Comparison of ENCODE assay signal across 1 cellular context in genomic region chr15:90387534-90388461, GRCh38.
TF ChIP-seq lines count a peak whose summit lies in the region.

Gene IQGAP1, plus strand, starts transcription at chr15:90388242. Its CDS starts 100 bp downstream, at chr15:90388342.

TF ChIP-seq in HEK293, 187 proteins besides CTCF, POLR2A, EP300 and RAD21 (continued from another document):
- no peak for TF ChIP-seq PRDM4 (tag by site-specific recombination; IDR thresholded peaks at IDR 0.05)
- TF ChIP-seq OVOL3 (tag by site-specific recombination; IDR thresholded peaks at IDR 0.05) = no peak
- no peak for TF ChIP-seq ZNF530 (tag by site-specific recombination; IDR thresholded peaks at IDR 0.05; ENCODE audit: low read depth)
- no peak for TF ChIP-seq ZNF354C (tag by site-specific recombination; IDR thresholded peaks at IDR 0.05; ENCODE audit: borderline replicate concordance, low read depth)
- TF ChIP-seq KLF8 (tag by site-specific recombination; IDR thresholded peaks at IDR 0.05) = peak; percentile 83; the same call in 1 of the 2 replicates
- no peak for TF ChIP-seq ZNF274 (IDR thresholded peaks at IDR 0.05; ENCODE audit: low read length)
- no peak for TF ChIP-seq ZNF274 (tag by site-specific recombination; IDR thresholded peaks at IDR 0.05; ENCODE audit: borderline replicate concordance)
- TF ChIP-seq HIC1 (tag by site-specific recombination; IDR thresholded peaks at IDR 0.05) = 0 out of 2 replicates have a peak, but pooled peaks have one; percentile 45
- no peak for TF ChIP-seq SCRT2 (tag by site-specific recombination; IDR thresholded peaks at IDR 0.05)
- TF ChIP-seq ZNF112 (tag by site-specific recombination; IDR thresholded peaks at IDR 0.05) = no peak
- TF ChIP-seq GLI2 (tag by site-specific recombination; IDR thresholded peaks at IDR 0.05; ENCODE audit: borderline replicate concordance, low read depth) = no peak
- no peak for TF ChIP-seq KLF17 (tag by site-specific recombination; IDR thresholded peaks at IDR 0.05)
- no peak for TF ChIP-seq ZSCAN4 (tag by site-specific recombination; IDR thresholded peaks at IDR 0.05)
- no peak for TF ChIP-seq ZNF670 (tag by site-specific recombination; IDR thresholded peaks at IDR 0.05; ENCODE audit: low read depth)
- TF ChIP-seq ZNF350 (tag by site-specific recombination; IDR thresholded peaks at IDR 0.05) = no peak
- no peak for TF ChIP-seq ZSCAN16 (tag by site-specific recombination; IDR thresholded peaks at IDR 0.05)
- TF ChIP-seq KLF9 (tag by site-specific recombination; IDR thresholded peaks at IDR 0.05; ENCODE audit: low read depth) = peak; percentile 71; the same call in 1 of the 2 replicates
- no peak for TF ChIP-seq GLIS2 (tag by site-specific recombination; IDR thresholded peaks at IDR 0.05)
